ENCODE assay signal across 1 cellular context in the genomic region with DNA sequence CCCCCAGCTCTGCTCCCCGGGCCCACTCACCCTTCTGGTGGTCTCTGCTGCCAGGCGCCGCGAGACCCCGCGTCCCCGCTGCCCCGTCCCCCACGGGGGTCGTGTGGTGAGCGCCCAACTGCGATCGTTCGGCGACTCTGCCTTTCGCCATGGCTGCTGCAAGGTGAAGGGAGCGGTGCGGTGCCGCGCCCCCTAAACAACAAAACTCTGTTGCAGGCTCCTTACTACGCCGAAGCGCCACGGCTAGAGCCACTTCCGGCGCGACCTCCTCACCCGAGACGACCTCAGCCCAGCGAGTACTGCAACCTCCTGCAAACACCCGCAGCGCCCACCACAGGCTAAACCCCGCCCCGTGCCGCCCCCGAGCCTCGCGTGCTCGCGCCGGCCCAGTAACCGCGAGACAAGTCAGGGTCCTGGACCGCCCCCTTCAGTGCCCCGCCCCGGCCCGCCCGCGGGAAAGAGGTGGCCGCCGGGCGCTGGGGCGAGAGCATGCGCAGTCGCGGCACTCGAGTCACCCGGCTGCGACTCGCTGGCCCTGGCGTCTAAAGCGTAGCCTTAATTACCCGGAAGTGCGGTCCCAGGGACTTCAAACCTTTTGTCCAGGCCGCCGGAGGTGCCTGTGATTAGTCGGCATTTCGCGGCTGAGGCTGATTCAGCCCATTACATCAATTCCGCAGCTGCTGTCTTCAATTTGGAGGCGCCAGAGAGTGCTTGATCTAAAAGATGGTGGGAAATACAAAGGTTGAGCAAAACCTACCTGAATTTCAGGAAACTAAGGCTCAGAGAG.
A peak's percentile ranks its signal among the peaks of the same experiment; 100 is the strongest.
TF ChIP-seq lines count a peak whose summit lies in the region.

A gene with protein sequence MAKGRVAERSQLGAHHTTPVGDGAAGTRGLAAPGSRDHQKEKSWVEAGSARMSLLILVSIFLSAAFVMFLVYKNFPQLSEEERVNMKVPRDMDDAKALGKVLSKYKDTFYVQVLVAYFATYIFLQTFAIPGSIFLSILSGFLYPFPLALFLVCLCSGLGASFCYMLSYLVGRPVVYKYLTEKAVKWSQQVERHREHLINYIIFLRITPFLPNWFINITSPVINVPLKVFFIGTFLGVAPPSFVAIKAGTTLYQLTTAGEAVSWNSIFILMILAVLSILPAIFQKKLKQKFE (minus strand): TSS at position 303 of the 787 bp plus-strand sequence. CDS start 152 bp downstream, at position 151.

TF ChIP-seq in GM12878, 131 proteins besides CTCF, POLR2A, EP300 and RAD21 (continued from another document and continues in another):
- peak; percentile 61 for TF ChIP-seq CBFB (IDR thresholded peaks at IDR 0.05; ENCODE audit: low read depth)
- no peak for TF ChIP-seq IKZF2 (IDR thresholded peaks at IDR 0.05)
- TF ChIP-seq, protein P1, sequence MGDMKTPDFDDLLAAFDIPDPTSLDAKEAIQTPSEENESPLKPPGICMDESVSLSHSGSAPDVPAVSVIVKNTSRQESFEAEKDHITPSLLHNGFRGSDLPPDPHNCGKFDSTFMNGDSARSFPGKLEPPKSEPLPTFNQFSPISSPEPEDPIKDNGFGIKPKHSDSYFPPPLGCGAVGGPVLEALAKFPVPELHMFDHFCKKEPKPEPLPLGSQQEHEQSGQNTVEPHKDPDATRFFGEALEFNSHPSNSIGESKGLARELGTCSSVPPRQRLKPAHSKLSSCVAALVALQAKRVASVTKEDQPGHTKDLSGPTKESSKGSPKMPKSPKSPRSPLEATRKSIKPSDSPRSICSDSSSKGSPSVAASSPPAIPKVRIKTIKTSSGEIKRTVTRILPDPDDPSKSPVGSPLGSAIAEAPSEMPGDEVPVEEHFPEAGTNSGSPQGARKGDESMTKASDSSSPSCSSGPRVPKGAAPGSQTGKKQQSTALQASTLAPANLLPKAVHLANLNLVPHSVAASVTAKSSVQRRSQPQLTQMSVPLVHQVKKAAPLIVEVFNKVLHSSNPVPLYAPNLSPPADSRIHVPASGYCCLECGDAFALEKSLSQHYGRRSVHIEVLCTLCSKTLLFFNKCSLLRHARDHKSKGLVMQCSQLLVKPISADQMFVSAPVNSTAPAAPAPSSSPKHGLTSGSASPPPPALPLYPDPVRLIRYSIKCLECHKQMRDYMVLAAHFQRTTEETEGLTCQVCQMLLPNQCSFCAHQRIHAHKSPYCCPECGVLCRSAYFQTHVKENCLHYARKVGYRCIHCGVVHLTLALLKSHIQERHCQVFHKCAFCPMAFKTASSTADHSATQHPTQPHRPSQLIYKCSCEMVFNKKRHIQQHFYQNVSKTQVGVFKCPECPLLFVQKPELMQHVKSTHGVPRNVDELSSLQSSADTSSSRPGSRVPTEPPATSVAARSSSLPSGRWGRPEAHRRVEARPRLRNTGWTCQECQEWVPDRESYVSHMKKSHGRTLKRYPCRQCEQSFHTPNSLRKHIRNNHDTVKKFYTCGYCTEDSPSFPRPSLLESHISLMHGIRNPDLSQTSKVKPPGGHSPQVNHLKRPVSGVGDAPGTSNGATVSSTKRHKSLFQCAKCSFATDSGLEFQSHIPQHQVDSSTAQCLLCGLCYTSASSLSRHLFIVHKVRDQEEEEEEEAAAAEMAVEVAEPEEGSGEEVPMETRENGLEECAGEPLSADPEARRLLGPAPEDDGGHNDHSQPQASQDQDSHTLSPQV (IDR thresholded peaks at IDR 0.05): no peak
- peak; percentile 62 for TF ChIP-seq IKZF1 (conservative IDR thresholded peaks at IDR 0.05)
- TF ChIP-seq, protein P2, sequence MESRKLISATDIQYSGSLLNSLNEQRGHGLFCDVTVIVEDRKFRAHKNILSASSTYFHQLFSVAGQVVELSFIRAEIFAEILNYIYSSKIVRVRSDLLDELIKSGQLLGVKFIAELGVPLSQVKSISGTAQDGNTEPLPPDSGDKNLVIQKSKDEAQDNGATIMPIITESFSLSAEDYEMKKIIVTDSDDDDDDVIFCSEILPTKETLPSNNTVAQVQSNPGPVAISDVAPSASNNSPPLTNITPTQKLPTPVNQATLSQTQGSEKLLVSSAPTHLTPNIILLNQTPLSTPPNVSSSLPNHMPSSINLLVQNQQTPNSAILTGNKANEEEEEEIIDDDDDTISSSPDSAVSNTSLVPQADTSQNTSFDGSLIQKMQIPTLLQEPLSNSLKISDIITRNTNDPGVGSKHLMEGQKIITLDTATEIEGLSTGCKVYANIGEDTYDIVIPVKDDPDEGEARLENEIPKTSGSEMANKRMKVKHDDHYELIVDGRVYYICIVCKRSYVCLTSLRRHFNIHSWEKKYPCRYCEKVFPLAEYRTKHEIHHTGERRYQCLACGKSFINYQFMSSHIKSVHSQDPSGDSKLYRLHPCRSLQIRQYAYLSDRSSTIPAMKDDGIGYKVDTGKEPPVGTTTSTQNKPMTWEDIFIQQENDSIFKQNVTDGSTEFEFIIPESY (IDR thresholded peaks at IDR 0.05): no peak
- no peak for TF ChIP-seq RB1 (IDR thresholded peaks at IDR 0.05; ENCODE audit: borderline replicate concordance)
- TF ChIP-seq BACH1 (IDR thresholded peaks at IDR 0.05; ENCODE audit: borderline replicate concordance): peak; percentile 79; the same call in 1 of the 2 replicates
- TF ChIP-seq FOXM1 (IDR thresholded peaks at IDR 0.05; ENCODE audit: low read depth, low read length): no peak
- TF ChIP-seq SMARCA5 (IDR thresholded peaks at IDR 0.05): no peak; the same call in 1 of the 2 replicates
- no peak for TF ChIP-seq WRNIP1 (IDR thresholded peaks at IDR 0.05; ENCODE audit: borderline replicate concordance, low read depth, low read length)
- TF ChIP-seq IRF5 (IDR thresholded peaks at IDR 0.05; ENCODE audit: borderline replicate concordance): no peak
- TF ChIP-seq TBL1XR1 (IDR thresholded peaks at IDR 0.05; ENCODE audit: low read depth, low read length): 0 out of 2 replicates have a peak, but pooled peaks have one; percentile 36
- 0 out of 2 replicates have a peak, but pooled peaks have one; percentile 5 for TF ChIP-seq JUND (IDR thresholded peaks at IDR 0.05; ENCODE audit: low read depth, low read length)
- TF ChIP-seq HDAC2 (IDR thresholded peaks at IDR 0.05): no peak
- TF ChIP-seq ZBED1 (IDR thresholded peaks at IDR 0.05; ENCODE audit: borderline replicate concordance): no peak
- TF ChIP-seq ETV6 (conservative IDR thresholded peaks at IDR 0.05 in 1 of 2, IDR thresholded peaks at IDR 0.05 in 1 of 2; ENCODE audit: borderline replicate concordance in 1 of 2, low read depth in 1 of 2): peak in 1 of 2 experiments; percentile 76; a peak in 2 of 4 replicates
- TF ChIP-seq YBX1 (IDR thresholded peaks at IDR 0.05): no peak
- no peak for TF ChIP-seq CBX5 (IDR thresholded peaks at IDR 0.05; ENCODE audit: low read depth)
- no peak for TF ChIP-seq ZNF274 (IDR thresholded peaks at IDR 0.05; ENCODE audit: insufficient read depth, insufficient read length)
- TF ChIP-seq, protein P3, sequence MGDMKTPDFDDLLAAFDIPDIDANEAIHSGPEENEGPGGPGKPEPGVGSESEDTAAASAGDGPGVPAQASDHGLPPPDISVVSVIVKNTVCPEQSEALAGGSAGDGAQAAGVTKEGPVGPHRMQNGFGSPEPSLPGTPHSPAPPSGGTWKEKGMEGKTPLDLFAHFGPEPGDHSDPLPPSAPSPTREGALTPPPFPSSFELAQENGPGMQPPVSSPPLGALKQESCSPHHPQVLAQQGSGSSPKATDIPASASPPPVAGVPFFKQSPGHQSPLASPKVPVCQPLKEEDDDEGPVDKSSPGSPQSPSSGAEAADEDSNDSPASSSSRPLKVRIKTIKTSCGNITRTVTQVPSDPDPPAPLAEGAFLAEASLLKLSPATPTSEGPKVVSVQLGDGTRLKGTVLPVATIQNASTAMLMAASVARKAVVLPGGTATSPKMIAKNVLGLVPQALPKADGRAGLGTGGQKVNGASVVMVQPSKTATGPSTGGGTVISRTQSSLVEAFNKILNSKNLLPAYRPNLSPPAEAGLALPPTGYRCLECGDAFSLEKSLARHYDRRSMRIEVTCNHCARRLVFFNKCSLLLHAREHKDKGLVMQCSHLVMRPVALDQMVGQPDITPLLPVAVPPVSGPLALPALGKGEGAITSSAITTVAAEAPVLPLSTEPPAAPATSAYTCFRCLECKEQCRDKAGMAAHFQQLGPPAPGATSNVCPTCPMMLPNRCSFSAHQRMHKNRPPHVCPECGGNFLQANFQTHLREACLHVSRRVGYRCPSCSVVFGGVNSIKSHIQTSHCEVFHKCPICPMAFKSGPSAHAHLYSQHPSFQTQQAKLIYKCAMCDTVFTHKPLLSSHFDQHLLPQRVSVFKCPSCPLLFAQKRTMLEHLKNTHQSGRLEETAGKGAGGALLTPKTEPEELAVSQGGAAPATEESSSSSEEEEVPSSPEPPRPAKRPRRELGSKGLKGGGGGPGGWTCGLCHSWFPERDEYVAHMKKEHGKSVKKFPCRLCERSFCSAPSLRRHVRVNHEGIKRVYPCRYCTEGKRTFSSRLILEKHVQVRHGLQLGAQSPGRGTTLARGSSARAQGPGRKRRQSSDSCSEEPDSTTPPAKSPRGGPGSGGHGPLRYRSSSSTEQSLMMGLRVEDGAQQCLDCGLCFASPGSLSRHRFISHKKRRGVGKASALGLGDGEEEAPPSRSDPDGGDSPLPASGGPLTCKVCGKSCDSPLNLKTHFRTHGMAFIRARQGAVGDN (IDR thresholded peaks at IDR 0.05): peak; percentile 69
- no peak for TF ChIP-seq MTA3 (IDR thresholded peaks at IDR 0.05; ENCODE audit: borderline replicate concordance, low read length)
- TF ChIP-seq BCL11A (IDR thresholded peaks at IDR 0.05; ENCODE audit: low read depth, low read length): no peak
- peak; percentile 56 for TF ChIP-seq MEF2B (IDR thresholded peaks at IDR 0.05; ENCODE audit: partially characterized antibody, poor library complexity, severe bottlenecking)
- TF ChIP-seq, protein P4, sequence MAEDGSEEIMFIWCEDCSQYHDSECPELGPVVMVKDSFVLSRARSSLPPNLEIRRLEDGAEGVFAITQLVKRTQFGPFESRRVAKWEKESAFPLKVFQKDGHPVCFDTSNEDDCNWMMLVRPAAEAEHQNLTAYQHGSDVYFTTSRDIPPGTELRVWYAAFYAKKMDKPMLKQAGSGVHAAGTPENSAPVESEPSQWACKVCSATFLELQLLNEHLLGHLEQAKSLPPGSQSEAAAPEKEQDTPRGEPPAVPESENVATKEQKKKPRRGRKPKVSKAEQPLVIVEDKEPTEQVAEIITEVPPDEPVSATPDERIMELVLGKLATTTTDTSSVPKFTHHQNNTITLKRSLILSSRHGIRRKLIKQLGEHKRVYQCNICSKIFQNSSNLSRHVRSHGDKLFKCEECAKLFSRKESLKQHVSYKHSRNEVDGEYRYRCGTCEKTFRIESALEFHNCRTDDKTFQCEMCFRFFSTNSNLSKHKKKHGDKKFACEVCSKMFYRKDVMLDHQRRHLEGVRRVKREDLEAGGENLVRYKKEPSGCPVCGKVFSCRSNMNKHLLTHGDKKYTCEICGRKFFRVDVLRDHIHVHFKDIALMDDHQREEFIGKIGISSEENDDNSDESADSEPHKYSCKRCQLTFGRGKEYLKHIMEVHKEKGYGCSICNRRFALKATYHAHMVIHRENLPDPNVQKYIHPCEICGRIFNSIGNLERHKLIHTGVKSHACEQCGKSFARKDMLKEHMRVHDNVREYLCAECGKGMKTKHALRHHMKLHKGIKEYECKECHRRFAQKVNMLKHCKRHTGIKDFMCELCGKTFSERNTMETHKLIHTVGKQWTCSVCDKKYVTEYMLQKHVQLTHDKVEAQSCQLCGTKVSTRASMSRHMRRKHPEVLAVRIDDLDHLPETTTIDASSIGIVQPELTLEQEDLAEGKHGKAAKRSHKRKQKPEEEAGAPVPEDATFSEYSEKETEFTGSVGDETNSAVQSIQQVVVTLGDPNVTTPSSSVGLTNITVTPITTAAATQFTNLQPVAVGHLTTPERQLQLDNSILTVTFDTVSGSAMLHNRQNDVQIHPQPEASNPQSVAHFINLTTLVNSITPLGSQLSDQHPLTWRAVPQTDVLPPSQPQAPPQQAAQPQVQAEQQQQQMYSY (CRISPR knock-in tag; IDR thresholded peaks at IDR 0.05): no peak
- TF ChIP-seq HDGF (IDR thresholded peaks at IDR 0.05): 0 out of 2 replicates have a peak, but pooled peaks have one; percentile 24
- TF ChIP-seq MTA2 (IDR thresholded peaks at IDR 0.05; ENCODE audit: low read depth): no peak; the same call in 1 of the 2 replicates
- TF ChIP-seq, protein P5, sequence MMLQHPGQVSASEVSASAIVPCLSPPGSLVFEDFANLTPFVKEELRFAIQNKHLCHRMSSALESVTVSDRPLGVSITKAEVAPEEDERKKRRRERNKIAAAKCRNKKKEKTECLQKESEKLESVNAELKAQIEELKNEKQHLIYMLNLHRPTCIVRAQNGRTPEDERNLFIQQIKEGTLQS (IDR thresholded peaks at IDR 0.05; ENCODE audit: borderline replicate concordance, extremely low read depth, low read depth, low read length): no peak
- TF ChIP-seq POLR2AphosphoS5 (IDR thresholded peaks at IDR 0.05; ENCODE audit: low read length): peak; percentile 87
- peak; percentile 72 for TF ChIP-seq E4F1 (IDR thresholded peaks at IDR 0.05; ENCODE audit: borderline replicate concordance, partially characterized antibody)
- no peak for TF ChIP-seq ZNF24 (IDR thresholded peaks at IDR 0.05)
- peak; percentile 86 for TF ChIP-seq GABPA (IDR thresholded peaks at IDR 0.05; ENCODE audit: low read depth)
- peak; percentile 95 for TF ChIP-seq CHD2 (IDR thresholded peaks at IDR 0.05; ENCODE audit: borderline replicate concordance, low read depth, low read length)
- TF ChIP-seq ZNF384 (IDR thresholded peaks at IDR 0.05; ENCODE audit: borderline replicate concordance, low read depth, low read length): no peak
- TF ChIP-seq PML (IDR thresholded peaks at IDR 0.05; ENCODE audit: low read length): peak; percentile 95
- peak; percentile 46; the same call in 1 of the 2 replicates for TF ChIP-seq NR2C1 (IDR thresholded peaks at IDR 0.05)
- TF ChIP-seq RCOR1 (conservative IDR thresholded peaks at IDR 0.05; ENCODE audit: low read depth, low read length): 0 out of 2 replicates have a peak, but pooled peaks have one; percentile 73
- peak; percentile 71 for TF ChIP-seq RUNX3 (IDR thresholded peaks at IDR 0.05; ENCODE audit: low read length)
- no peak for TF ChIP-seq IRF4 (IDR thresholded peaks at IDR 0.05; ENCODE audit: low read depth, low read length)
- TF ChIP-seq FOXK2 (IDR thresholded peaks at IDR 0.05): no peak
